In the genomic region with DNA sequence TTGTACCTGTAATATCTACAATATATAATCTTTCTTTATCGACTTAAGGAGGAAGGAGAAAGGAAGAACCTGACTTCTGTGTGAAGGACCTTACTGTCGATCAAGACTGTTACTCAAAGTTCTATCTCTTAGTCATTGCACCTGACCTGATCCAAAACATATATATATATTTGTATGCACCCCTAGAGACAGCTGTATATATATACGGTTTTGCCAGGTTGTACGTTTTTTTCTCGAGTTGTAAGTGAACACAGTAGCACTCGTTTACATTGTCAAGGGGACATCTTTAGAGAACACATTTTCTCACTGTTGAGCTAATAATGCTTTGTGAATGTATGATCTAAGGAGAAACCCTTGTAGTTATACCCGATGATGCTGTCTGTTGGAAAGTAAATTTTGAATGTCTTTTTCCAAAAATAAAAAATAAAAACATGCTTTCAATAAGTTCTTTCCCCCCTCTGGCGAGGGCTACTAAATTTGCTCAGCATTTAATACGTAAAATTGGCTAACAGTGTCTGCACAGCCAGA, we compare ENCODE assay signal across 8 cellular contexts. TPM values are rescaled to one million over a fixed set of nuclear protein-coding genes. Genes with fewer than 3 reads are reported as not detected.
DNase-seq lines count a peak whose midpoint lies in the region; ATAC-seq, FAIRE-seq and TF ChIP-seq lines count a peak whose summit lies in the region.

No MANE protein-coding gene starts in this region.

- no peak for TF ChIP-seq RAD21 in A549 (conservative IDR thresholded peaks at IDR 0.05 in 1 of 2, IDR thresholded peaks at IDR 0.05 in 1 of 2)

- H3K4me2 ChIP-seq in A549, result peak overlapping the region; percentile 98

- no peak for TF ChIP-seq POLR2A in A549 (IDR thresholded peaks at IDR 0.05; ENCODE audit: low read length)

- peaks cover 24% of the 10 kb centered on the region for H3K36me3 Mint-ChIP-seq in T-helper 2 cell treated with Interferon-gamma antibody and Interleukin-4, amounts not matched to agents 5 μg/mL and 100 μg/mL, for 36 hours (ENCODE audit: low read depth)
- no peaks in the 10 kb centered on the region for H3K36me3 Mint-ChIP-seq in glutamatergic neuron (ENCODE audit: unreplicated experiment)
- H3K36me3 Mint-ChIP-seq in stimulated activated memory B cell treated with anti-CD40 and anti-IgM and Interleukin-4, amounts not matched to agents 10 μg/mL and 1 μg/mL and 100 μg/mL, for 72 hours, result peaks cover 20% of the 10 kb centered on the region

- peak overlapping the region; percentile 80 to 85 for H3K27ac ChIP-seq in A549

- FAIRE-seq in A549 (lab: Jason Lieb, UNC), result no peak

- ATAC-seq in A549 (peak in 1 of 2 experiments; percentile 4; a peak in 4 of 6 replicates), GM21723 (IDR thresholded peaks at IDR 0.05; ENCODE audit: unreplicated experiment) (peak; percentile 3)
- peak; percentile 1 for ATAC-seq in stimulated activated memory B cell treated with anti-CD40 and anti-IgM and Interleukin-4, amounts not matched to agents 10 μg/mL and 1 μg/mL and 100 μg/mL, for 72 hours

- H3K27me3 Mint-ChIP-seq in T-helper 2 cell treated with Interferon-gamma antibody and Interleukin-4, amounts not matched to agents 5 μg/mL and 100 μg/mL, for 36 hours (ENCODE audit: low read depth), result no peaks in the 10 kb centered on the region
- H3K27me3 Mint-ChIP-seq in glutamatergic neuron (ENCODE audit: unreplicated experiment), result peaks cover 10% of the 10 kb centered on the region
- no peaks in the 10 kb centered on the region for H3K27me3 Mint-ChIP-seq in stimulated activated memory B cell treated with anti-CD40 and anti-IgM and Interleukin-4, amounts not matched to agents 10 μg/mL and 1 μg/mL and 100 μg/mL, for 72 hours

- TF ChIP-seq EP300 in A549 (IDR thresholded peaks at IDR 0.05), result no peak

- DNase-seq in A549 (ENCODE audit: low read depth in 1 of 2, low spot score in 1 of 2) (peak in 1 of 2 experiments; percentile 10), glutamatergic neuron (no peak), NCI-H1930 (lab: John Stamatoyannopoulos, UW) (no peak), HUDEP-2 (lab: John Stamatoyannopoulos, UW; ENCODE audit: unreplicated experiment in 76 of 76) (no peak), hypothalamus (lab: John Stamatoyannopoulos, UW) (no peak)
- DNase-seq in T-helper 2 cell treated with Interferon-gamma antibody and Interleukin-4, amounts not matched to agents 5 μg/mL and 100 μg/mL, for 36 hours (ENCODE audit: low spot score), result no peak

- TF ChIP-seq CTCF in A549 (IDR thresholded peaks at IDR 0.05) (no peak), glutamatergic neuron (IDR thresholded peaks at IDR 0.05; ENCODE audit: partially characterized antibody, unreplicated experiment) (no peak)

- peaks cover 47% of the 10 kb centered on the region for H3K4me1 Mint-ChIP-seq in T-helper 2 cell treated with Interferon-gamma antibody and Interleukin-4, amounts not matched to agents 5 μg/mL and 100 μg/mL, for 36 hours (ENCODE audit: low read depth)
- H3K4me1 Mint-ChIP-seq in glutamatergic neuron (ENCODE audit: low read depth, unreplicated experiment), result peaks cover 17% of the 10 kb centered on the region
- H3K4me1 Mint-ChIP-seq in stimulated activated memory B cell treated with anti-CD40 and anti-IgM and Interleukin-4, amounts not matched to agents 10 μg/mL and 1 μg/mL and 100 μg/mL, for 72 hours, result peaks cover 36% of the 10 kb centered on the region

- H3K27ac Mint-ChIP-seq in T-helper 2 cell treated with Interferon-gamma antibody and Interleukin-4, amounts not matched to agents 5 μg/mL and 100 μg/mL, for 36 hours, result peak overlapping the region; percentile 92
- H3K27ac Mint-ChIP-seq in glutamatergic neuron (ENCODE audit: unreplicated experiment), result peak overlapping the region; percentile 75
- H3K27ac Mint-ChIP-seq in stimulated activated memory B cell treated with anti-CD40 and anti-IgM and Interleukin-4, amounts not matched to agents 10 μg/mL and 1 μg/mL and 100 μg/mL, for 72 hours, result peak overlapping the region; percentile 91

- 28% methylated on average over 9 of the region's 9 CpGs for whole genome bisulfite sequencing in A549 (ENCODE audit: missing lambda C conversion rate)

- peaks cover 13% of the 10 kb centered on the region for H3K4me1 ChIP-seq in A549

- peak overlapping the region; percentile 98 for H3K4me3 Mint-ChIP-seq in T-helper 2 cell treated with Interferon-gamma antibody and Interleukin-4, amounts not matched to agents 5 μg/mL and 100 μg/mL, for 36 hours
- peak overlapping the region; percentile 99 for H3K4me3 Mint-ChIP-seq in glutamatergic neuron (ENCODE audit: unreplicated experiment)
- H3K4me3 Mint-ChIP-seq in stimulated activated memory B cell treated with anti-CD40 and anti-IgM and Interleukin-4, amounts not matched to agents 10 μg/mL and 1 μg/mL and 100 μg/mL, for 72 hours, result peak overlapping the region; percentile 92

- POLR2A ChIA-PET in A549 (lab: Yijun Ruan, JAX), result interaction anchor here (0.6 to 2.5 kb wide), 9 partner anchors 40 to 380 kb away, joined by 3 to 45 read pairs (median 3); a partner anchor contains a TSS

- H3K4me3 ChIP-seq in A549, result peak overlapping the region; percentile 71

- no peaks in the 10 kb centered on the region for H3K9me3 ChIP-seq in A549

- CTCF ChIA-PET in A549 (lab: Yijun Ruan, JAX), result interaction anchor here (1.0 to 2.3 kb wide), 3 partner anchors 14 to 386 kb away, joined by 3 to 8 read pairs (median 3); no protein-coding TSS in a partner anchor

- no peaks in the 10 kb centered on the region for H3K9me3 Mint-ChIP-seq in T-helper 2 cell treated with Interferon-gamma antibody and Interleukin-4, amounts not matched to agents 5 μg/mL and 100 μg/mL, for 36 hours
- H3K9me3 Mint-ChIP-seq in glutamatergic neuron (ENCODE audit: unreplicated experiment), result peaks cover 7% of the 10 kb centered on the region
- no peaks in the 10 kb centered on the region for H3K9me3 Mint-ChIP-seq in stimulated activated memory B cell treated with anti-CD40 and anti-IgM and Interleukin-4, amounts not matched to agents 10 μg/mL and 1 μg/mL and 100 μg/mL, for 72 hours

TF ChIP-seq in A549, 52 proteins besides CTCF, POLR2A, EP300 and RAD21:
- no peak for TF ChIP-seq ESRRA (IDR thresholded peaks at IDR 0.05; ENCODE audit: borderline replicate concordance, low read length)
- no peak for TF ChIP-seq RARB (CRISPR knock-in tag; IDR thresholded peaks at IDR 0.05)
- TF ChIP-seq HOXB5 (CRISPR knock-in tag; IDR thresholded peaks at IDR 0.05), result no peak
- no peak for TF ChIP-seq KDM5A (IDR thresholded peaks at IDR 0.05)
- TF ChIP-seq JUN (IDR thresholded peaks at IDR 0.05), result no peak; a peak in 1 of 5 replicates
- TF ChIP-seq NR3C1 (IDR thresholded peaks at IDR 0.05), result no peak
- TF ChIP-seq CBX2 (IDR thresholded peaks at IDR 0.05; ENCODE audit: borderline replicate concordance, low read depth), result no peak
- TF ChIP-seq, protein P1, sequence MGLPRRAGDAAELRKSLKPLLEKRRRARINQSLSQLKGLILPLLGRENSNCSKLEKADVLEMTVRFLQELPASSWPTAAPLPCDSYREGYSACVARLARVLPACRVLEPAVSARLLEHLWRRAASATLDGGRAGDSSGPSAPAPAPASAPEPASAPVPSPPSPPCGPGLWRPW (IDR thresholded peaks at IDR 0.05), result no peak
- TF ChIP-seq TP53 (CRISPR knock-in tag; IDR thresholded peaks at IDR 0.05), result no peak
- no peak for TF ChIP-seq HDAC2 (IDR thresholded peaks at IDR 0.05)

RNA-seq across cellular contexts. Expression of a gene that starts 0.5 kb away (rescaled TPM):
- 16.7 and 22.1 TPM in 2 replicates for polyA plus RNA-seq in A549 (2011; rRNA removed)
- polyA plus RNA-seq in A549 (2012; cell fraction: cytosol; rRNA removed), result 3.8 and 5.2 TPM in 2 replicates
- 5.2 and 8.1 TPM in 2 replicates for polyA plus RNA-seq in A549 (2012; cell fraction: nucleus; rRNA removed)
- polyA plus RNA-seq in A549 (2017; fragmentation: RNase III; extraction: RNeasy Plus Mini Kit Qiagen cat#74134 plus additional on column Dnase treatment), result 4.8 to 6.5 TPM (median 5.1 TPM) in 3 replicates
- polyA minus RNA-seq in A549 (2011; rRNA and poly(A)+ RNA removed), result 3.2 and 7.7 TPM in 2 replicates
- total RNA-seq in glutamatergic neuron (ENCODE audit: unreplicated experiment), result 26.2 TPM

RNA-seq across cellular contexts. Expression of a gene that starts 58.7 kb away (rescaled TPM):
- polyA plus RNA-seq in A549 (2011; rRNA removed), result 127 and 194 TPM in 2 replicates
- polyA plus RNA-seq in A549 (2012; cell fraction: cytosol; rRNA removed), result 42.2 and 46.2 TPM in 2 replicates
- polyA plus RNA-seq in A549 (2012; cell fraction: nucleus; rRNA removed), result 34.5 and 49.3 TPM in 2 replicates
- 78.5 to 86.0 TPM (median 79.3 TPM) in 3 replicates for polyA plus RNA-seq in A549 (2017; fragmentation: RNase III; extraction: RNeasy Plus Mini Kit Qiagen cat#74134 plus additional on column Dnase treatment)
- polyA minus RNA-seq in A549 (2011; rRNA and poly(A)+ RNA removed), result 58.6 and 59.1 TPM in 2 replicates
- 51.6 TPM for total RNA-seq in glutamatergic neuron (ENCODE audit: unreplicated experiment)
